ENCODE assay signal across 27 cellular contexts in the genomic region with DNA sequence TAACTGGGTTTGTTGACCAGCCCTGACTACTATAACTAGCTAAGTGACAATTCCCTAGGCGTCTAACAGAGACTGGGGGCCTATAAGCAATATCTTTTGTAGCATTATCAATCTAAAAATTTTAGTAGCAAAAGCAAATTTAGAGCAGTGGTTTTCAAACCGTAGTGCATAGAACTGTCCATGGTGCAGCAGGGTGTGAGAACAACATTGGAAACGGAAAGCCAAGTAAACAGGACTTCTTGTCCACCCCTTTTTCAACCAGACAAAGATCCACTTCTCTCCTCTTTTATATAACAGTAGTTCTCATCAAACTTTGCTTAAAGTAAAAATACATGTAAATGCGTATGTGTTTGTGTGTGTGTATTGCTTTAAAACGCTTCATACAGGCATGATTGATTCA.
"Had no signal": no experiment of that assay in that cellular context is flagged by ENCODE, and none has a peak within 500 bp of the region (broad histone marks: within the 10 kb centered on the region; RNA-seq: fewer than 3 reads in every experiment).

No MANE protein-coding gene starts in this region.

- H3K27me3 Mint-ChIP-seq: progenitor cell of endocrine pancreas; stimulated activated naive B cell treated with anti-CD40 and anti-IgM and Interleukin-4, amounts not matched to agents 10 μg/mL and 1 μg/mL and 100 μg/mL, for 72 hours; stimulated activated naive CD8-positive, alpha-beta T cell treated with anti-CD3 and anti-CD28 coated beads, Interleukin-15, Interleukin-2, amounts not matched to agents 100 ng/mL and 50 ng/mL, for 24 hours had no signal

- H2AFZ ChIP-seq: neural progenitor cell, parathyroid adenoma had no signal

- H3K79me2 ChIP-seq: parathyroid adenoma had no signal

- H3K27ac Mint-ChIP-seq: nephron; neural progenitor cell; progenitor cell of endocrine pancreas; stimulated activated effector memory CD8-positive, alpha-beta T cell treated with anti-CD3 and anti-CD28 coated beads, Interleukin-12 subunit alpha, Interleukin-12 subunit beta, amount 100 ng/mL, for 72 hours; stimulated activated naive B cell treated with anti-CD40 and anti-IgM and Interleukin-4, amounts not matched to agents 10 μg/mL and 1 μg/mL and 100 μg/mL, for 72 hours; stimulated activated naive CD8-positive, alpha-beta T cell treated with anti-CD3 and anti-CD28 coated beads, Interleukin-15, Interleukin-2, amounts not matched to agents 100 ng/mL and 50 ng/mL, for 24 hours had no signal

- H3K9ac ChIP-seq: neural progenitor cell, parathyroid adenoma had no signal

- H3K4me1 Mint-ChIP-seq: nephron; neural progenitor cell; stimulated activated effector memory CD8-positive, alpha-beta T cell treated with anti-CD3 and anti-CD28 coated beads, Interleukin-12 subunit alpha, Interleukin-12 subunit beta, amount 100 ng/mL, for 72 hours; stimulated activated naive B cell treated with anti-CD40 and anti-IgM and Interleukin-4, amounts not matched to agents 10 μg/mL and 1 μg/mL and 100 μg/mL, for 72 hours had no signal

- DNase-seq: occipital lobe; ovary; psoas muscle; right cardiac atrium; right lobe of liver; sigmoid colon; small intestine; stimulated activated CD4-positive, alpha-beta T cell treated with anti-CD3 and anti-CD28 coated beads, Interleukin-15, amount 100 ng/mL, for 24 hours; stimulated activated CD4-positive, alpha-beta T cell treated with anti-CD3 and anti-CD28 coated beads, Interleukin-2, amount 100 ng/mL, for 24 hours; stimulated activated CD4-positive, alpha-beta T cell treated with anti-CD3 and anti-CD28 coated beads, Interleukin-2, amount 100 ng/mL, for 48 hours; stimulated activated CD4-positive, alpha-beta T cell treated with anti-CD3 and anti-CD28 coated beads, Interleukin-4, amount 100 ng/mL, for 24 hours; stimulated activated naive B cell treated with anti-CD40 and anti-IgM and Interleukin-4, amounts not matched to agents 10 μg/mL and 1 μg/mL and 100 μg/mL, for 72 hours; stimulated activated naive CD4-positive, alpha-beta T cell treated with Interleukin-2 at 50 U/mL for 16 hours; stomach; thyroid gland; trophoblast cell had no signal

- H3K4me3 Mint-ChIP-seq: nephron; neural progenitor cell; stimulated activated effector memory CD8-positive, alpha-beta T cell treated with anti-CD3 and anti-CD28 coated beads, Interleukin-12 subunit alpha, Interleukin-12 subunit beta, amount 100 ng/mL, for 72 hours; stimulated activated naive B cell treated with anti-CD40 and anti-IgM and Interleukin-4, amounts not matched to agents 10 μg/mL and 1 μg/mL and 100 μg/mL, for 72 hours; stimulated activated naive CD8-positive, alpha-beta T cell treated with anti-CD3 and anti-CD28 coated beads, Interleukin-15, Interleukin-2, amounts not matched to agents 100 ng/mL and 50 ng/mL, for 24 hours had no signal

- H3K4me2 ChIP-seq: neural progenitor cell had no signal

- H3K9me3 Mint-ChIP-seq: nephron had no signal

- ATAC-seq: psoas muscle; right cardiac atrium; right lobe of liver; stimulated activated effector memory CD8-positive, alpha-beta T cell treated with anti-CD3 and anti-CD28 coated beads, Interleukin-12 subunit alpha, Interleukin-12 subunit beta, amount 100 ng/mL, for 72 hours; stimulated activated naive B cell treated with anti-CD40 and anti-IgM and Interleukin-4, amounts not matched to agents 10 μg/mL and 1 μg/mL and 100 μg/mL, for 72 hours had no signal

- H3K36me3 ChIP-seq: neural progenitor cell, ovary, right lobe of liver, sigmoid colon, stomach, thoracic aorta, thyroid gland, tibial nerve, upper lobe of left lung, vagina had no signal

- H3K27me3 ChIP-seq: neural progenitor cell, ovary, right lobe of liver, sigmoid colon, stomach, thyroid gland, tibial nerve, upper lobe of left lung, vagina had no signal

- H3K36me3 Mint-ChIP-seq: neural progenitor cell; stimulated activated effector memory CD8-positive, alpha-beta T cell treated with anti-CD3 and anti-CD28 coated beads, Interleukin-12 subunit alpha, Interleukin-12 subunit beta, amount 100 ng/mL, for 72 hours; stimulated activated naive B cell treated with anti-CD40 and anti-IgM and Interleukin-4, amounts not matched to agents 10 μg/mL and 1 μg/mL and 100 μg/mL, for 72 hours had no signal

- H3K27ac ChIP-seq: neural progenitor cell, ovary, parathyroid adenoma, psoas muscle, right lobe of liver, sigmoid colon, stomach, thoracic aorta, thyroid gland, tibial nerve, upper lobe of left lung, vagina had no signal

- H3K4me3 ChIP-seq: neural progenitor cell, ovary, psoas muscle, right lobe of liver, sigmoid colon, stomach, thoracic aorta, thyroid gland, tibial nerve, upper lobe of left lung, vagina had no signal

- H3K4me1 ChIP-seq: parathyroid adenoma, psoas muscle, right lobe of liver, sigmoid colon, stomach, thyroid gland, tibial nerve, upper lobe of left lung, vagina had no signal

- H3K9me3 ChIP-seq: ovary, psoas muscle, right lobe of liver, sigmoid colon, stomach, thoracic aorta, thyroid gland, tibial nerve, upper lobe of left lung, vagina had no signal

- FAIRE-seq: urothelium cell line had no signal
